Comparison of ENCODE assay signal across 14 cellular contexts in genomic region chr2:240915526-240916335, GRCh38. TPM values are rescaled to one million over a fixed set of nuclear protein-coding genes. Genes with fewer than 3 reads are reported as not detected.
DNase-seq lines count a peak whose midpoint lies in the region; ATAC-seq and TF ChIP-seq lines count a peak whose summit lies in the region.
"Had no signal": no experiment of that assay in that cellular context is flagged by ENCODE, and none has a peak within 500 bp of the region (broad histone marks: within the 10 kb centered on the region; RNA-seq: fewer than 3 reads in every experiment).

No MANE protein-coding gene starts in this region.

- ATAC-seq in right lobe of liver: no peak
- no peak for ATAC-seq in activated CD4-positive, CD25-positive, alpha-beta regulatory T cell treated with anti-CD3 and anti-CD28 coated beads, Interleukin-2, amount 50 U/mL, for 24 hours
- ATAC-seq: activated CD8-positive, alpha-beta T cell treated with anti-CD3 and anti-CD28 coated beads, Interleukin-2, amount 10 ng/mL, durations not matched to agents 7 days and 5 days had no signal

- H3K4me3 ChIP-seq in HUES64 (ENCODE audit: low read length): peak overlapping the region; percentile 48
- H3K4me3 ChIP-seq in fibroblast of lung (replicated peaks in 1 of 4; ENCODE audit: control extremely low read depth in 1 of 4, insufficient read depth in 1 of 4, low read depth in 3 of 4, low read length in 4 of 4): no peak overlapping the region
- H3K4me3 ChIP-seq in right lobe of liver: no peak overlapping the region
- H3K4me3 ChIP-seq in tibial artery: no peak overlapping the region
- H3K4me3 ChIP-seq: pancreas, SJCRH30 had no signal

- 0 out of 2 replicates have a peak, but pooled peaks cover 5% of the 10 kb centered on the region for H3K4me1 ChIP-seq in HUES64 (ENCODE audit: insufficient read depth, low read length)
- peaks cover 29% of the 10 kb centered on the region for H3K4me1 ChIP-seq in fibroblast of lung (ENCODE audit: control insufficient read depth, extremely low read depth, insufficient read depth, low read length)
- H3K4me1 ChIP-seq in right lobe of liver: peaks cover 0 to 8% (median 0%) of the 10 kb centered on the region in 4 donors
- H3K4me1 ChIP-seq in tibial artery: peaks cover 0 to 40% (median 22%) of the 10 kb centered on the region in 4 donors
- H3K4me1 ChIP-seq: pancreas had no signal

- WGBS in HUES64: 17% methylated on average over 33 of the region's 33 CpGs
- WGBS in right lobe of liver (ENCODE audit: insufficient coverage, low coverage, low lambda C conversion rate, missing lambda C conversion rate): 10% methylated on average over 10 of the region's 33 CpGs

- H3K27ac ChIP-seq in HUES64 (ENCODE audit: low read depth, low read length) (no peak overlapping the region), fibroblast of lung (ENCODE audit: insufficient read depth, low read length) (peak overlapping the region; percentile 13), right lobe of liver (no peak overlapping the region), tibial artery (no peak overlapping the region)
- H3K27ac ChIP-seq: pancreas, SJCRH30 had no signal

- no peak for TF ChIP-seq CTCF in fibroblast of lung (conservative IDR thresholded peaks at IDR 0.05 in 1 of 2, IDR thresholded peaks at IDR 0.05 in 1 of 2; ENCODE audit: low read depth in 1 of 2, low read length in 2 of 2)
- no peak for TF ChIP-seq CTCF in right lobe of liver (IDR thresholded peaks at IDR 0.05)
- no peak for TF ChIP-seq CTCF in tibial artery (IDR thresholded peaks at IDR 0.05)

- no peak overlapping the region for H3K4me2 ChIP-seq in fibroblast of lung (ENCODE audit: extremely low read depth, insufficient read depth, low read length)

- no peak for TF ChIP-seq POLR2A in right lobe of liver (IDR thresholded peaks at IDR 0.05)

- no peak for DNase-seq in fibroblast of lung (ENCODE audit: low read depth in 2 of 2)
- peak in 2 of 3 donors; percentile 17 to 44 for DNase-seq in right lobe of liver
- peak; percentile 19 to 64 for DNase-seq in tibial artery
- no peak for DNase-seq in NCI-H1417 (lab: John Stamatoyannopoulos, UW)
- no peak for DNase-seq in stimulated activated CD8-positive, alpha-beta memory T cell treated with anti-CD3 and anti-CD28 coated beads, Interleukin-4, amount 100 ng/mL, for 48 hours
- DNase-seq: activated CD8-positive, alpha-beta T cell treated with anti-CD3 and anti-CD28 coated beads, Interleukin-2, amount 10 ng/mL, durations not matched to agents 7 days and 5 days; CD4-positive, CD25-positive, alpha-beta regulatory T cell; DND-41; effector CD4-positive, alpha-beta T cell; SJCRH30 had no signal

- no peaks in the 10 kb centered on the region for H4K20me1 ChIP-seq in fibroblast of lung (ENCODE audit: control insufficient read depth, extremely low read depth, insufficient read depth, low read length)

- no peak overlapping the region for H2AFZ ChIP-seq in fibroblast of lung (ENCODE audit: low read length)

- H3K27me3 ChIP-seq in HUES64 (ENCODE audit: insufficient read depth, low read length): peaks cover 19% of the 10 kb centered on the region
- no peaks in the 10 kb centered on the region for H3K27me3 ChIP-seq in fibroblast of lung (ENCODE audit: control insufficient read depth, insufficient read depth, low read length)
- H3K27me3 ChIP-seq in right lobe of liver: no peaks in the 10 kb centered on the region
- H3K27me3 ChIP-seq in tibial artery: peaks cover 0 to 77% of the 10 kb centered on the region in 2 donors
- H3K27me3 ChIP-seq: pancreas, SJCRH30 had no signal

- no peak overlapping the region for H3K9ac ChIP-seq in HUES64 (ENCODE audit: low read depth, low read length)
- no peak overlapping the region for H3K9ac ChIP-seq in fibroblast of lung (ENCODE audit: insufficient read depth, low read length)

- intact Hi-C loops in right lobe of liver (cut with DNase I) (loop anchor here in 1 of 2 donors (10.0 kb wide), 1 partner anchor 79 kb away; the partner anchor contains the start of gene SNED1), tibial artery (cut with DNase I; ENCODE audit: low total_unique reads) (no loop called here)

- no peaks in the 10 kb centered on the region for H3K36me3 ChIP-seq in HUES64 (ENCODE audit: insufficient read depth, low read length)
- H3K36me3 ChIP-seq in fibroblast of lung (ENCODE audit: control insufficient read depth, insufficient read depth, low read length): no peaks in the 10 kb centered on the region
- no peaks in the 10 kb centered on the region for H3K36me3 ChIP-seq in right lobe of liver
- no peaks in the 10 kb centered on the region for H3K36me3 ChIP-seq in tibial artery
- H3K36me3 ChIP-seq: pancreas, SJCRH30 had no signal

- no peaks in the 10 kb centered on the region for H3K79me2 ChIP-seq in fibroblast of lung (ENCODE audit: control insufficient read depth, insufficient read depth, low read length)

- no peaks in the 10 kb centered on the region for H3K9me3 ChIP-seq in HUES64 (ENCODE audit: insufficient read depth, low read depth, low read length)
- H3K9me3 ChIP-seq in fibroblast of lung (ENCODE audit: control insufficient read depth, insufficient read depth, low read depth, low read length): no peaks in the 10 kb centered on the region
- H3K9me3 ChIP-seq in right lobe of liver: no peaks in the 10 kb centered on the region
- H3K9me3 ChIP-seq in tibial artery: no peaks in the 10 kb centered on the region
- H3K9me3 ChIP-seq: pancreas, SJCRH30 had no signal

RNA-seq across cellular contexts. Expression of gene CROCC2, which starts 9.6 kb away (rescaled TPM):
- not detected for polyA plus RNA-seq in HUES64 (2013, experiment 1 of 2)
- polyA plus RNA-seq in HUES64 (2013, experiment 2 of 2): not detected
- total RNA-seq in fibroblast of lung (0.33 and 0.51 TPM in 2 replicates), right lobe of liver (under 1 TPM in 5 of 6 experiments, not detected in 1; 0.06 to 0.15 (median 0.12) TPM)
- 0.02 and 0.12 TPM in 2 replicates for polyA plus RNA-seq in fibroblast of lung
- polyA plus RNA-seq in fibroblast of lung (2012): 0.02 and 0.28 TPM in 2 replicates
- polyA minus RNA-seq in fibroblast of lung (ENCODE audit: low replicate concordance): not detected in 2 replicates
- total RNA-seq: activated CD8-positive, alpha-beta T cell treated with anti-CD3 and anti-CD28 coated beads, Interleukin-2, amount 10 ng/mL, durations not matched to agents 7 days and 5 days; CD4-positive, CD25-positive, alpha-beta regulatory T cell; HT-29 had no signal
- polyA plus RNA-seq: CD4-positive, CD25-positive, alpha-beta regulatory T cell had no signal

RNA-seq across cellular contexts. Expression of gene MAB21L4, which starts 19.8 kb away (rescaled TPM):
- not detected for polyA plus RNA-seq in HUES64 (2013, experiment 1 of 2)
- polyA plus RNA-seq in HUES64 (2013, experiment 2 of 2): not detected
- total RNA-seq in fibroblast of lung (not detected in 2 replicates), right lobe of liver (10 to 100 TPM in 1 of 6 experiments, 1 to 10 TPM in 5; 3.7 to 17.0 (median 5.2) TPM)
- not detected in 2 replicates for polyA plus RNA-seq in fibroblast of lung
- polyA plus RNA-seq in fibroblast of lung (2012): not detected in 2 replicates
- not detected in 2 replicates for polyA minus RNA-seq in fibroblast of lung (ENCODE audit: low replicate concordance)
- total RNA-seq: activated CD8-positive, alpha-beta T cell treated with anti-CD3 and anti-CD28 coated beads, Interleukin-2, amount 10 ng/mL, durations not matched to agents 7 days and 5 days; CD4-positive, CD25-positive, alpha-beta regulatory T cell had no signal
- polyA plus RNA-seq: CD4-positive, CD25-positive, alpha-beta regulatory T cell had no signal

RNA-seq across cellular contexts. Expression of gene AGXT, which starts 47.1 kb away (rescaled TPM):
- not detected for polyA plus RNA-seq in HUES64 (2013, experiment 1 of 2)
- polyA plus RNA-seq in HUES64 (2013, experiment 2 of 2): not detected
- total RNA-seq in fibroblast of lung (not detected in 2 replicates), right lobe of liver (1,000 to 10,000 TPM in 4 of 6 experiments, 100 to 1,000 TPM in 2; 744 to 1,833 (median 1,254) TPM)
- not detected in 2 replicates for polyA plus RNA-seq in fibroblast of lung
- polyA plus RNA-seq in fibroblast of lung (2012): not detected in 2 replicates
- polyA minus RNA-seq in fibroblast of lung (ENCODE audit: low replicate concordance): not detected in 2 replicates
- total RNA-seq: activated CD8-positive, alpha-beta T cell treated with anti-CD3 and anti-CD28 coated beads, Interleukin-2, amount 10 ng/mL, durations not matched to agents 7 days and 5 days; CD4-positive, CD25-positive, alpha-beta regulatory T cell had no signal
- polyA plus RNA-seq: CD4-positive, CD25-positive, alpha-beta regulatory T cell had no signal

Comparison
In these comparisons a context has a peak if more than half of its experiments do, and no peak if none do; other contexts are left out.
1. DNase-seq: peak in right lobe of liver (2 of 3) and tibial artery (2 of 2); none in fibroblast of lung (0 of 2), NCI-H1417 (0 of 3) and stimulated activated CD8-positive, alpha-beta memory T cell treated with anti-CD3 and anti-CD28 coated beads, Interleukin-4, amount 100 ng/mL, for 48 hours (single experiment).
2. RNA of gene AGXT, which starts 47.1 kb away (total RNA-seq): 744 to 1,833 TPM in right lobe of liver; not detected in fibroblast of lung; every median in the first group is over 100 times any median in the second.